Comparison of ENCODE assay signal across 1 cellular context in the genomic region with DNA sequence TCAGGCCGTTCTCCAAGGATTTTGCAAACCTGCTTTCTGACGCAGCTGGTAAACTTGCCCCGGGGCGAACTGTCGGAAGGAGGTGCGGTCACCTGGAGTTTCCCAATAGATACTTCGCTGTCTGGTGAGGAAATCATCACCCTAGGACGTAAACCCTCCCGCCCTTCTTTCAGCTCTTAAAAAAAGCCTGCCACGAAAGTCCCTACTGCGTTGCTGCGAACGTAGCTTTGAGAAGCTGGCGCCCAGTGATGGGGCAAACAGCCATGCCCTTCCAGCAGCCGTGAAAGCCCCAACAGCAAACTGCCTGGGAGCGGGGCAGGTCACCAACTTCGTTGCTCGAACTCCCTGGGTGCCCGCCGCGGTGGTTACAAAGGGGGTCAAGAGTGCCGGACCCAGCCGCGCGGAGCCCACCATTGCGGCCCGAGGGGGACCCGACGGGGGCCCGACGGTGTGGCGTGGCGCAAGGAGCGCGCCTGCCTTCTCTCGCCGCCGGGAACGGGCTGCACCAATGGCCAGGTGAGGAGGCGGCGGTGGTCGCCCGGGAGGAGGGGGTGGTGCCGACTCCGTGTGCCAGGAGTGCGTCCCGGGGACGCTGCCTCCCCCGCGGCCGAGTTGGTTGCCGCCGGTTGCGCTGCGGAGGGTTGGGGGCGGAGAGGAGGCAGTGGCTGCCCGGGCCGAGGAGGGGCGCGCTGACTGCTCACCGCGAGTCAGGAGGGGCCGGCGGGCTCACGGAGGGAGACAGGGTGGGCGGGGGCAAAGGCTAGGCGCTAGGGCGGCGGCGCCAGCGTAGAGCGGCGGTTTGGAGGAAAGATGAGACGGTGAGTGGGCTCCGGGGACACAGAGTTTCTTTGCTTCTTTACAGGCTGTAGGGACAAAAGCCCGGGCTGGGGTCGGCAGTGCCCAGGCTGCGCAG.
TF ChIP-seq lines count a peak whose summit lies in the region.

A gene (plus strand): TSS at position 205 of the 913 bp plus-strand sequence. CDS start 24,813 bp downstream, outside the sequence.

TF ChIP-seq in WTC11, 78 proteins besides CTCF, POLR2A, EP300 and RAD21 (continued from another document):
- TF ChIP-seq, protein P1, sequence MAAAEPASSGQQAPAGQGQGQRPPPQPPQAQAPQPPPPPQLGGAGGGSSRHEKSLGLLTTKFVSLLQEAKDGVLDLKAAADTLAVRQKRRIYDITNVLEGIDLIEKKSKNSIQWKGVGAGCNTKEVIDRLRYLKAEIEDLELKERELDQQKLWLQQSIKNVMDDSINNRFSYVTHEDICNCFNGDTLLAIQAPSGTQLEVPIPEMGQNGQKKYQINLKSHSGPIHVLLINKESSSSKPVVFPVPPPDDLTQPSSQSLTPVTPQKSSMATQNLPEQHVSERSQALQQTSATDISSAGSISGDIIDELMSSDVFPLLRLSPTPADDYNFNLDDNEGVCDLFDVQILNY (CRISPR knock-in tag; IDR thresholded peaks at IDR 0.05), result 0 out of 2 replicates have a peak, but pooled peaks have one; percentile 23
- no peak; the same call in 1 of the 2 replicates for TF ChIP-seq GABPB1 (CRISPR knock-in tag; IDR thresholded peaks at IDR 0.05)
- no peak for TF ChIP-seq SMAD4 (CRISPR knock-in tag; IDR thresholded peaks at IDR 0.05)
- TF ChIP-seq, protein P2, sequence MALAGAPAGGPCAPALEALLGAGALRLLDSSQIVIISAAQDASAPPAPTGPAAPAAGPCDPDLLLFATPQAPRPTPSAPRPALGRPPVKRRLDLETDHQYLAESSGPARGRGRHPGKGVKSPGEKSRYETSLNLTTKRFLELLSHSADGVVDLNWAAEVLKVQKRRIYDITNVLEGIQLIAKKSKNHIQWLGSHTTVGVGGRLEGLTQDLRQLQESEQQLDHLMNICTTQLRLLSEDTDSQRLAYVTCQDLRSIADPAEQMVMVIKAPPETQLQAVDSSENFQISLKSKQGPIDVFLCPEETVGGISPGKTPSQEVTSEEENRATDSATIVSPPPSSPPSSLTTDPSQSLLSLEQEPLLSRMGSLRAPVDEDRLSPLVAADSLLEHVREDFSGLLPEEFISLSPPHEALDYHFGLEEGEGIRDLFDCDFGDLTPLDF (CRISPR knock-in tag; IDR thresholded peaks at IDR 0.05), result no peak
- no peak for TF ChIP-seq ZNF263 (CRISPR knock-in tag; IDR thresholded peaks at IDR 0.05; ENCODE audit: low read depth)
- no peak for TF ChIP-seq TEAD4 (CRISPR knock-in tag; IDR thresholded peaks at IDR 0.05)
- no peak for TF ChIP-seq ZNF416 (CRISPR knock-in tag; IDR thresholded peaks at IDR 0.05)
- TF ChIP-seq JUN (CRISPR knock-in tag; IDR thresholded peaks at IDR 0.05), result no peak
- TF ChIP-seq, protein P3, sequence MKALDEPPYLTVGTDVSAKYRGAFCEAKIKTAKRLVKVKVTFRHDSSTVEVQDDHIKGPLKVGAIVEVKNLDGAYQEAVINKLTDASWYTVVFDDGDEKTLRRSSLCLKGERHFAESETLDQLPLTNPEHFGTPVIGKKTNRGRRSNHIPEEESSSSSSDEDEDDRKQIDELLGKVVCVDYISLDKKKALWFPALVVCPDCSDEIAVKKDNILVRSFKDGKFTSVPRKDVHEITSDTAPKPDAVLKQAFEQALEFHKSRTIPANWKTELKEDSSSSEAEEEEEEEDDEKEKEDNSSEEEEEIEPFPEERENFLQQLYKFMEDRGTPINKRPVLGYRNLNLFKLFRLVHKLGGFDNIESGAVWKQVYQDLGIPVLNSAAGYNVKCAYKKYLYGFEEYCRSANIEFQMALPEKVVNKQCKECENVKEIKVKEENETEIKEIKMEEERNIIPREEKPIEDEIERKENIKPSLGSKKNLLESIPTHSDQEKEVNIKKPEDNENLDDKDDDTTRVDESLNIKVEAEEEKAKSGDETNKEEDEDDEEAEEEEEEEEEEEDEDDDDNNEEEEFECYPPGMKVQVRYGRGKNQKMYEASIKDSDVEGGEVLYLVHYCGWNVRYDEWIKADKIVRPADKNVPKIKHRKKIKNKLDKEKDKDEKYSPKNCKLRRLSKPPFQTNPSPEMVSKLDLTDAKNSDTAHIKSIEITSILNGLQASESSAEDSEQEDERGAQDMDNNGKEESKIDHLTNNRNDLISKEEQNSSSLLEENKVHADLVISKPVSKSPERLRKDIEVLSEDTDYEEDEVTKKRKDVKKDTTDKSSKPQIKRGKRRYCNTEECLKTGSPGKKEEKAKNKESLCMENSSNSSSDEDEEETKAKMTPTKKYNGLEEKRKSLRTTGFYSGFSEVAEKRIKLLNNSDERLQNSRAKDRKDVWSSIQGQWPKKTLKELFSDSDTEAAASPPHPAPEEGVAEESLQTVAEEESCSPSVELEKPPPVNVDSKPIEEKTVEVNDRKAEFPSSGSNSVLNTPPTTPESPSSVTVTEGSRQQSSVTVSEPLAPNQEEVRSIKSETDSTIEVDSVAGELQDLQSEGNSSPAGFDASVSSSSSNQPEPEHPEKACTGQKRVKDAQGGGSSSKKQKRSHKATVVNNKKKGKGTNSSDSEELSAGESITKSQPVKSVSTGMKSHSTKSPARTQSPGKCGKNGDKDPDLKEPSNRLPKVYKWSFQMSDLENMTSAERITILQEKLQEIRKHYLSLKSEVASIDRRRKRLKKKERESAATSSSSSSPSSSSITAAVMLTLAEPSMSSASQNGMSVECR (CRISPR knock-in tag; IDR thresholded peaks at IDR 0.05; ENCODE audit: borderline replicate concordance), result no peak; the same call in 1 of the 2 replicates
- no peak for TF ChIP-seq NR2C2 (CRISPR knock-in tag; IDR thresholded peaks at IDR 0.05)
- TF ChIP-seq MXD4 (CRISPR knock-in tag; IDR thresholded peaks at IDR 0.05; ENCODE audit: borderline replicate concordance), result no peak
- no peak for TF ChIP-seq NFATC4 (CRISPR knock-in tag; IDR thresholded peaks at IDR 0.05)
- no peak for TF ChIP-seq PRRX2 (CRISPR knock-in tag; IDR thresholded peaks at IDR 0.05)
